In the genomic region with DNA sequence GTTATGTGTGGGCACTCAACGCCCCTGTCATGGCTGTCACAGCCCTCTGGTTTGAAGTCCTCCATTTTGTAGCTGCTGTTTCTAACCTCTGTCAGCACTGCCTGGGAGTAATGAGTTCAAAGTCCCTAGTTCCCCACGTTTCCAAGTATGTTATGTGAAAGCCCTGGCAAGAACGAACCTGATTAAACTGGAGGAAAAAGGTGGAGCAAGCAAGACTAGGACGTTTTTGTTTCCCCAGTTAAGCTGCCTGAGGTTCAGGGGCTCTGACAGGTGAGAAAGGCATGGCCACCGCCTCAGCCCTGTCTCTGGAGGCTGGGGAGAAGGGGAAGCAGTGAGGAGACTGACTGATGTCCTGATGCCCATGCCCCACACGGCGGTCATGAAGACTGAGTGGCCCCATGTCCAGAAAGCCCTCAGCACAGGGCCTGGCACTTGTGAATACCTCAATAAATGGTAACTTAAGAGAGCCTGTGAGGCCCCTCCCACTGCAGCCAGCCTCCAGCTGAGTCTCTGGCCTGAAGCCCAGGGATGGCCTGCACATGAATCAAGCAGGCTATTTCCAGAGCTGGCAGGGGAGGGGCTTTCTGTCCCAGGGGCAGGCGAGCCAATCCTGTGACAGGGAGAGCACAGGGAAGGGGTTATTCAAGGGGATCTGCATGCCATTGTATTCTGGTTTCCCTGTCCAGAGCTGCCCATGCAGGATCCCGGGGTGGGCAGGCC, we compare ENCODE assay signal across 1 cellular context.
TF ChIP-seq lines count a peak whose summit lies in the region.

No MANE protein-coding gene starts in this region.

TF ChIP-seq in HEK293, 187 proteins besides CTCF, POLR2A, EP300 and RAD21 (continued from another document and continues in another):
- TF ChIP-seq, protein P1, sequence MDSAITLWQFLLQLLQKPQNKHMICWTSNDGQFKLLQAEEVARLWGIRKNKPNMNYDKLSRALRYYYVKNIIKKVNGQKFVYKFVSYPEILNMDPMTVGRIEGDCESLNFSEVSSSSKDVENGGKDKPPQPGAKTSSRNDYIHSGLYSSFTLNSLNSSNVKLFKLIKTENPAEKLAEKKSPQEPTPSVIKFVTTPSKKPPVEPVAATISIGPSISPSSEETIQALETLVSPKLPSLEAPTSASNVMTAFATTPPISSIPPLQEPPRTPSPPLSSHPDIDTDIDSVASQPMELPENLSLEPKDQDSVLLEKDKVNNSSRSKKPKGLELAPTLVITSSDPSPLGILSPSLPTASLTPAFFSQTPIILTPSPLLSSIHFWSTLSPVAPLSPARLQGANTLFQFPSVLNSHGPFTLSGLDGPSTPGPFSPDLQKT (IDR thresholded peaks at IDR 0.05; ENCODE audit: borderline replicate concordance, low read depth, low read length): no peak
- TF ChIP-seq ZNF24 (tag by site-specific recombination; IDR thresholded peaks at IDR 0.05) (no peak), ZNF549 (tag by site-specific recombination; IDR thresholded peaks at IDR 0.05) (no peak), ZNF501 (tag by site-specific recombination; IDR thresholded peaks at IDR 0.05) (no peak; the same call in 1 of the 2 replicates), ZNF830 (tag by site-specific recombination; IDR thresholded peaks at IDR 0.05; ENCODE audit: low read depth) (no peak), ZNF121 (tag by site-specific recombination; IDR thresholded peaks at IDR 0.05) (no peak), GLIS2 (tag by site-specific recombination; IDR thresholded peaks at IDR 0.05) (peak; percentile 65), MZF1 (tag by site-specific recombination; IDR thresholded peaks at IDR 0.05; ENCODE audit: borderline replicate concordance) (no peak), SP3 (tag by site-specific recombination; IDR thresholded peaks at IDR 0.05) (peak; percentile 32; the same call in 1 of the 2 replicates), ZNF785 (tag by site-specific recombination; IDR thresholded peaks at IDR 0.05) (no peak), ZIC2 (tag by site-specific recombination; IDR thresholded peaks at IDR 0.05) (peak; percentile 50; the same call in 1 of the 2 replicates), ZNF707 (tag by site-specific recombination; IDR thresholded peaks at IDR 0.05) (no peak), ZNF416 (tag by site-specific recombination; IDR thresholded peaks at IDR 0.05) (no peak), ZNF433 (tag by site-specific recombination; IDR thresholded peaks at IDR 0.05; ENCODE audit: low read depth) (no peak), ZNF548 (tag by site-specific recombination; IDR thresholded peaks at IDR 0.05) (no peak), REPIN1 (tag by site-specific recombination; IDR thresholded peaks at IDR 0.05; ENCODE audit: low read depth) (no peak), ZNF544 (tag by site-specific recombination; IDR thresholded peaks at IDR 0.05) (no peak), ZNF335 (tag by site-specific recombination; conservative IDR thresholded peaks at IDR 0.05) (peak; percentile 49), ZNF266 (tag by site-specific recombination; IDR thresholded peaks at IDR 0.05; ENCODE audit: low read depth) (no peak), KLF9 (tag by site-specific recombination; IDR thresholded peaks at IDR 0.05; ENCODE audit: low read depth) (peak; percentile 38; the same call in 1 of the 2 replicates), SCRT1 (tag by site-specific recombination; IDR thresholded peaks at IDR 0.05; ENCODE audit: borderline replicate concordance) (peak; percentile 60; the same call in 1 of the 2 replicates), ZNF214 (tag by site-specific recombination; IDR thresholded peaks at IDR 0.05; ENCODE audit: borderline replicate concordance) (no peak), ZNF560 (tag by site-specific recombination; IDR thresholded peaks at IDR 0.05; ENCODE audit: borderline replicate concordance) (no peak), MEIS1 (CRISPR knock-in tag; IDR thresholded peaks at IDR 0.05; ENCODE audit: borderline replicate concordance) (no peak), ZNF792 (tag by site-specific recombination; IDR thresholded peaks at IDR 0.05) (no peak), ZSCAN16 (tag by site-specific recombination; IDR thresholded peaks at IDR 0.05) (no peak), ZNF10 (tag by site-specific recombination; IDR thresholded peaks at IDR 0.05) (no peak)
- TF ChIP-seq, protein P2, sequence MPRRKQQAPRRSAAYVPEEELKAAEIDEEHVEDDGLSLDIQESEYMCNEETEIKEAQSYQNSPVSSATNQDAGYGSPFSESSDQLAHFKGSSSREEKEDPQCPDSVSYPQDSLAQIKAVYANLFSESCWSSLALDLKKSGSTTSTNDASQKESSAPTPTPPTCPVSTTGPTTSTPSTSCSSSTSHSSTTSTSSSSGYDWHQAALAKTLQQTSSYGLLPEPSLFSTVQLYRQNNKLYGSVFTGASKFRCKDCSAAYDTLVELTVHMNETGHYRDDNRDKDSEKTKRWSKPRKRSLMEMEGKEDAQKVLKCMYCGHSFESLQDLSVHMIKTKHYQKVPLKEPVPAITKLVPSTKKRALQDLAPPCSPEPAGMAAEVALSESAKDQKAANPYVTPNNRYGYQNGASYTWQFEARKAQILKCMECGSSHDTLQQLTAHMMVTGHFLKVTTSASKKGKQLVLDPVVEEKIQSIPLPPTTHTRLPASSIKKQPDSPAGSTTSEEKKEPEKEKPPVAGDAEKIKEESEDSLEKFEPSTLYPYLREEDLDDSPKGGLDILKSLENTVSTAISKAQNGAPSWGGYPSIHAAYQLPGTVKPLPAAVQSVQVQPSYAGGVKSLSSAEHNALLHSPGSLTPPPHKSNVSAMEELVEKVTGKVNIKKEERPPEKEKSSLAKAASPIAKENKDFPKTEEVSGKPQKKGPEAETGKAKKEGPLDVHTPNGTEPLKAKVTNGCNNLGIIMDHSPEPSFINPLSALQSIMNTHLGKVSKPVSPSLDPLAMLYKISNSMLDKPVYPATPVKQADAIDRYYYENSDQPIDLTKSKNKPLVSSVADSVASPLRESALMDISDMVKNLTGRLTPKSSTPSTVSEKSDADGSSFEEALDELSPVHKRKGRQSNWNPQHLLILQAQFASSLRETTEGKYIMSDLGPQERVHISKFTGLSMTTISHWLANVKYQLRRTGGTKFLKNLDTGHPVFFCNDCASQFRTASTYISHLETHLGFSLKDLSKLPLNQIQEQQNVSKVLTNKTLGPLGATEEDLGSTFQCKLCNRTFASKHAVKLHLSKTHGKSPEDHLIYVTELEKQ (tag by site-specific recombination; IDR thresholded peaks at IDR 0.05; ENCODE audit: borderline replicate concordance): no peak
- TF ChIP-seq, protein P3, sequence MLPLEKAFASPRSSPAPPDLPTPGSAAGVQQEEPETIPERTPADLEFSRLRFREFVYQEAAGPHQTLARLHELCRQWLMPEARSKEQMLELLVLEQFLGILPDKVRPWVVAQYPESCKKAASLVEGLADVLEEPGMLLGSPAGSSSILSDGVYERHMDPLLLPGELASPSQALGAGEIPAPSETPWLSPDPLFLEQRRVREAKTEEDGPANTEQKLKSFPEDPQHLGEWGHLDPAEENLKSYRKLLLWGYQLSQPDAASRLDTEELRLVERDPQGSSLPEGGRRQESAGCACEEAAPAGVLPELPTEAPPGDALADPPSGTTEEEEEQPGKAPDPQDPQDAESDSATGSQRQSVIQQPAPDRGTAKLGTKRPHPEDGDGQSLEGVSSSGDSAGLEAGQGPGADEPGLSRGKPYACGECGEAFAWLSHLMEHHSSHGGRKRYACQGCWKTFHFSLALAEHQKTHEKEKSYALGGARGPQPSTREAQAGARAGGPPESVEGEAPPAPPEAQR (tag by site-specific recombination; IDR thresholded peaks at IDR 0.05): no peak
- TF ChIP-seq, protein P4, sequence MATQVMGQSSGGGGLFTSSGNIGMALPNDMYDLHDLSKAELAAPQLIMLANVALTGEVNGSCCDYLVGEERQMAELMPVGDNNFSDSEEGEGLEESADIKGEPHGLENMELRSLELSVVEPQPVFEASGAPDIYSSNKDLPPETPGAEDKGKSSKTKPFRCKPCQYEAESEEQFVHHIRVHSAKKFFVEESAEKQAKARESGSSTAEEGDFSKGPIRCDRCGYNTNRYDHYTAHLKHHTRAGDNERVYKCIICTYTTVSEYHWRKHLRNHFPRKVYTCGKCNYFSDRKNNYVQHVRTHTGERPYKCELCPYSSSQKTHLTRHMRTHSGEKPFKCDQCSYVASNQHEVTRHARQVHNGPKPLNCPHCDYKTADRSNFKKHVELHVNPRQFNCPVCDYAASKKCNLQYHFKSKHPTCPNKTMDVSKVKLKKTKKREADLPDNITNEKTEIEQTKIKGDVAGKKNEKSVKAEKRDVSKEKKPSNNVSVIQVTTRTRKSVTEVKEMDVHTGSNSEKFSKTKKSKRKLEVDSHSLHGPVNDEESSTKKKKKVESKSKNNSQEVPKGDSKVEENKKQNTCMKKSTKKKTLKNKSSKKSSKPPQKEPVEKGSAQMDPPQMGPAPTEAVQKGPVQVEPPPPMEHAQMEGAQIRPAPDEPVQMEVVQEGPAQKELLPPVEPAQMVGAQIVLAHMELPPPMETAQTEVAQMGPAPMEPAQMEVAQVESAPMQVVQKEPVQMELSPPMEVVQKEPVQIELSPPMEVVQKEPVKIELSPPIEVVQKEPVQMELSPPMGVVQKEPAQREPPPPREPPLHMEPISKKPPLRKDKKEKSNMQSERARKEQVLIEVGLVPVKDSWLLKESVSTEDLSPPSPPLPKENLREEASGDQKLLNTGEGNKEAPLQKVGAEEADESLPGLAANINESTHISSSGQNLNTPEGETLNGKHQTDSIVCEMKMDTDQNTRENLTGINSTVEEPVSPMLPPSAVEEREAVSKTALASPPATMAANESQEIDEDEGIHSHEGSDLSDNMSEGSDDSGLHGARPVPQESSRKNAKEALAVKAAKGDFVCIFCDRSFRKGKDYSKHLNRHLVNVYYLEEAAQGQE (tag by site-specific recombination; IDR thresholded peaks at IDR 0.05): no peak
- TF ChIP-seq, protein P5, sequence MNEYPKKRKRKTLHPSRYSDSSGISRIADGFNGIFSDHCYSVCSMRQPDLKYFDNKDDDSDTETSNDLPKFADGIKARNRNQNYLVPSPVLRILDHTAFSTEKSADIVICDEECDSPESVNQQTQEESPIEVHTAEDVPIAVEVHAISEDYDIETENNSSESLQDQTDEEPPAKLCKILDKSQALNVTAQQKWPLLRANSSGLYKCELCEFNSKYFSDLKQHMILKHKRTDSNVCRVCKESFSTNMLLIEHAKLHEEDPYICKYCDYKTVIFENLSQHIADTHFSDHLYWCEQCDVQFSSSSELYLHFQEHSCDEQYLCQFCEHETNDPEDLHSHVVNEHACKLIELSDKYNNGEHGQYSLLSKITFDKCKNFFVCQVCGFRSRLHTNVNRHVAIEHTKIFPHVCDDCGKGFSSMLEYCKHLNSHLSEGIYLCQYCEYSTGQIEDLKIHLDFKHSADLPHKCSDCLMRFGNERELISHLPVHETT (tag by site-specific recombination; IDR thresholded peaks at IDR 0.05): no peak
- TF ChIP-seq, protein P6, sequence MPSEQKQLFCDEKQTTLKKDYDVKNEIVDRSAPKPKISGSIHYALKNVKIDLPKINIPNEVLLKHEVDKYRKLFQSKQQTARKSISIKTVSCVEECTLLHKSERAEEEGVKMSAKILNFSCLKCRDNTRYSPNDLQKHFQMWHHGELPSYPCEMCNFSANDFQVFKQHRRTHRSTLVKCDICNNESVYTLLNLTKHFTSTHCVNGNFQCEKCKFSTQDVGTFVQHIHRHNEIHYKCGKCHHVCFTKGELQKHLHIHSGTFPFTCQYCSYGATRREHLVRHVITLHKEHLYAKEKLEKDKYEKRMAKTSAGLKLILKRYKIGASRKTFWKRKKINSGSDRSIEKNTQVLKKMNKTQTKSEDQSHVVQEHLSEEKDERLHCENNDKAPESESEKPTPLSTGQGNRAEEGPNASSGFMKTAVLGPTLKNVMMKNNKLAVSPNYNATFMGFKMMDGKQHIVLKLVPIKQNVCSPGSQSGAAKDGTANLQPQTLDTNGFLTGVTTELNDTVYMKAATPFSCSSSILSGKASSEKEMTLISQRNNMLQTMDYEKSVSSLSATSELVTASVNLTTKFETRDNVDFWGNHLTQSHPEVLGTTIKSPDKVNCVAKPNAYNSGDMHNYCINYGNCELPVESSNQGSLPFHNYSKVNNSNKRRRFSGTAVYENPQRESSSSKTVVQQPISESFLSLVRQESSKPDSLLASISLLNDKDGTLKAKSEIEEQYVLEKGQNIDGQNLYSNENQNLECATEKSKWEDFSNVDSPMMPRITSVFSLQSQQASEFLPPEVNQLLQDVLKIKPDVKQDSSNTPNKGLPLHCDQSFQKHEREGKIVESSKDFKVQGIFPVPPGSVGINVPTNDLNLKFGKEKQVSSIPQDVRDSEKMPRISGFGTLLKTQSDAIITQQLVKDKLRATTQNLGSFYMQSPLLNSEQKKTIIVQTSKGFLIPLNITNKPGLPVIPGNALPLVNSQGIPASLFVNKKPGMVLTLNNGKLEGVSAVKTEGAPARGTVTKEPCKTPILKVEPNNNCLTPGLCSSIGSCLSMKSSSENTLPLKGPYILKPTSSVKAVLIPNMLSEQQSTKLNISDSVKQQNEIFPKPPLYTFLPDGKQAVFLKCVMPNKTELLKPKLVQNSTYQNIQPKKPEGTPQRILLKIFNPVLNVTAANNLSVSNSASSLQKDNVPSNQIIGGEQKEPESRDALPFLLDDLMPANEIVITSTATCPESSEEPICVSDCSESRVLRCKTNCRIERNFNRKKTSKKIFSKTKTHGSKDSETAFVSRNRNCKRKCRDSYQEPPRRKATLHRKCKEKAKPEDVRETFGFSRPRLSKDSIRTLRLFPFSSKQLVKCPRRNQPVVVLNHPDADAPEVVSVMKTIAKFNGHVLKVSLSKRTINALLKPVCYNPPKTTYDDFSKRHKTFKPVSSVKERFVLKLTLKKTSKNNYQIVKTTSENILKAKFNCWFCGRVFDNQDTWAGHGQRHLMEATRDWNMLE (tag by site-specific recombination; conservative IDR thresholded peaks at IDR 0.05; ENCODE audit: low read depth): no peak
- TF ChIP-seq, protein P7, sequence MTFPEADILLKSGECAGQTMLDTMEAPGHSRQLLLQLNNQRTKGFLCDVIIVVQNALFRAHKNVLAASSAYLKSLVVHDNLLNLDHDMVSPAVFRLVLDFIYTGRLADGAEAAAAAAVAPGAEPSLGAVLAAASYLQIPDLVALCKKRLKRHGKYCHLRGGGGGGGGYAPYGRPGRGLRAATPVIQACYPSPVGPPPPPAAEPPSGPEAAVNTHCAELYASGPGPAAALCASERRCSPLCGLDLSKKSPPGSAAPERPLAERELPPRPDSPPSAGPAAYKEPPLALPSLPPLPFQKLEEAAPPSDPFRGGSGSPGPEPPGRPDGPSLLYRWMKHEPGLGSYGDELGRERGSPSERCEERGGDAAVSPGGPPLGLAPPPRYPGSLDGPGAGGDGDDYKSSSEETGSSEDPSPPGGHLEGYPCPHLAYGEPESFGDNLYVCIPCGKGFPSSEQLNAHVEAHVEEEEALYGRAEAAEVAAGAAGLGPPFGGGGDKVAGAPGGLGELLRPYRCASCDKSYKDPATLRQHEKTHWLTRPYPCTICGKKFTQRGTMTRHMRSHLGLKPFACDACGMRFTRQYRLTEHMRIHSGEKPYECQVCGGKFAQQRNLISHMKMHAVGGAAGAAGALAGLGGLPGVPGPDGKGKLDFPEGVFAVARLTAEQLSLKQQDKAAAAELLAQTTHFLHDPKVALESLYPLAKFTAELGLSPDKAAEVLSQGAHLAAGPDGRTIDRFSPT (tag by site-specific recombination; IDR thresholded peaks at IDR 0.05): peak; percentile 40; the same call in 1 of the 2 replicates
- TF ChIP-seq, protein P8, sequence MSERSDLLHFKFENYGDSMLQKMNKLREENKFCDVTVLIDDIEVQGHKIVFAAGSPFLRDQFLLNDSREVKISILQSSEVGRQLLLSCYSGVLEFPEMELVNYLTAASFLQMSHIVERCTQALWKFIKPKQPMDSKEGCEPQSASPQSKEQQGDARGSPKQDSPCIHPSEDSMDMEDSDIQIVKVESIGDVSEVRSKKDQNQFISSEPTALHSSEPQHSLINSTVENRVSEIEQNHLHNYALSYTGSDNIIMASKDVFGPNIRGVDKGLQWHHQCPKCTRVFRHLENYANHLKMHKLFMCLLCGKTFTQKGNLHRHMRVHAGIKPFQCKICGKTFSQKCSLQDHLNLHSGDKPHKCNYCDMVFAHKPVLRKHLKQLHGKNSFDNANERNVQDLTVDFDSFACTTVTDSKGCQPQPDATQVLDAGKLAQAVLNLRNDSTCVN (tag by site-specific recombination; optimal IDR thresholded peaks at IDR 0.05): no peak
